ENCODE assay signal across 8 cellular contexts in genomic region chr16:67164599-67165061, GRCh38. TPM values are rescaled to one million over a fixed set of nuclear protein-coding genes. Genes with fewer than 3 reads are reported as not detected.
DNase-seq lines count a peak whose midpoint lies in the region; ATAC-seq and TF ChIP-seq lines count a peak whose summit lies in the region.

TSS of gene HSF4 (plus strand) at chr16:67164745. CDS start at chr16:67164812, 67 bp downstream.

- no peaks in the 10 kb centered on the region for H3K9me3 ChIP-seq in BLaER1
- H3K9me3 ChIP-seq in HUES64 (ENCODE audit: insufficient read depth, low read depth, low read length), result no peaks in the 10 kb centered on the region
- H3K9me3 ChIP-seq in breast epithelium, result no peaks in the 10 kb centered on the region
- no peaks in the 10 kb centered on the region for H3K9me3 ChIP-seq in stomach smooth muscle (ENCODE audit: control insufficient read depth in 2 of 2, low read length in 2 of 2)

- H3K4me3 ChIP-seq in BLaER1, result peak within 1 kb of the TSS; percentile 63
- peak within 1 kb of the TSS; percentile 44; the same call in 1 of the 2 replicates for H3K4me3 ChIP-seq in HUES64 (ENCODE audit: low read length)
- peak within 1 kb of the TSS; percentile 42 to 70 (median 52) for H3K4me3 ChIP-seq in breast epithelium
- H3K4me3 ChIP-seq in stomach smooth muscle (ENCODE audit: low read length in 2 of 2), result peak within 1 kb of the TSS; percentile 34 to 72

- H3K4me1 ChIP-seq in BLaER1, result peaks cover 57% of the 10 kb centered on the region
- no peaks in the 10 kb centered on the region; the same call in 1 of the 2 replicates for H3K4me1 ChIP-seq in HUES64 (ENCODE audit: insufficient read depth, low read length)
- peaks cover 10 to 16% of the 10 kb centered on the region in 2 donors for H3K4me1 ChIP-seq in breast epithelium
- peaks cover 68% of the 10 kb centered on the region for H3K4me1 ChIP-seq in stomach smooth muscle (ENCODE audit: control insufficient read depth, insufficient read depth, low read length)

- H3K27ac ChIP-seq in BLaER1 (no peak within 1 kb of the TSS), HUES64 (ENCODE audit: low read depth, low read length) (no peak within 1 kb of the TSS), breast epithelium (peak within 1 kb of the TSS; percentile 52 to 82), stomach smooth muscle (ENCODE audit: low read length) (peak within 1 kb of the TSS; percentile 82)

- intact Hi-C loops in breast epithelium (cut with DNase I; ENCODE audit: low total_unique reads) (no loop called here), left colon (cut with DNase I, micrococcal nuclease) (no loop called here)

- DNase-seq in breast epithelium (ENCODE audit: low spot score in 2 of 2) (no peak), left colon (peak; percentile 75 to 79)
- no peak for DNase-seq in stimulated activated CD4-positive, alpha-beta T cell treated with anti-CD3 and anti-CD28 coated beads, Interleukin-4, amount 100 ng/mL, for 24 hours

- H3K27me3 ChIP-seq in BLaER1 (peaks cover 81% of the 10 kb centered on the region), HUES64 (ENCODE audit: insufficient read depth, low read length) (peaks cover 100% of the 10 kb centered on the region), breast epithelium (no peaks in the 10 kb centered on the region), stomach smooth muscle (ENCODE audit: control insufficient read depth in 1 of 2, insufficient read depth in 2 of 2, low read length in 2 of 2) (peaks cover 15 to 54% of the 10 kb centered on the region in 2 donors)

- H3K9ac ChIP-seq in BLaER1 (no peak within 1 kb of the TSS), HUES64 (ENCODE audit: low read depth, low read length) (no peak within 1 kb of the TSS), stomach smooth muscle (ENCODE audit: low read length in 2 of 2) (peak within 1 kb of the TSS in 1 of 2 donors; percentile 58)

- TF ChIP-seq POLR2A in breast epithelium (IDR thresholded peaks at IDR 0.05), result no peak

- TF ChIP-seq CTCF in breast epithelium (IDR thresholded peaks at IDR 0.05), result no peak

- 3% methylated on average over 41 of the region's 41 CpGs for WGBS in HUES64

- H3K4me2 ChIP-seq in BLaER1, result peak within 1 kb of the TSS; percentile 81

- peak; percentile 48 for ATAC-seq in left colon
- no peak for ATAC-seq in GM19397 (IDR thresholded peaks at IDR 0.05; ENCODE audit: unreplicated experiment)
- ATAC-seq in activated CD4-positive, CD25-positive, alpha-beta regulatory T cell treated with anti-CD3 and anti-CD28 coated beads, Interleukin-2, amount 50 U/mL, for 24 hours, result no peak

- no peaks in the 10 kb centered on the region for H3K36me3 ChIP-seq in BLaER1
- H3K36me3 ChIP-seq in HUES64 (ENCODE audit: insufficient read depth, low read length), result no peaks in the 10 kb centered on the region
- no peaks in the 10 kb centered on the region for H3K36me3 ChIP-seq in breast epithelium
- peaks cover 0 to 2% of the 10 kb centered on the region in 2 donors for H3K36me3 ChIP-seq in stomach smooth muscle (ENCODE audit: control insufficient read depth in 2 of 2, insufficient read depth in 2 of 2, low read length in 2 of 2)

- H4K20me1 ChIP-seq in BLaER1, result peaks cover 46% of the 10 kb centered on the region

RNA-seq across cellular contexts. Expression of gene HSF4, which starts in this region (rescaled TPM):
- polyA plus RNA-seq in HUES64 (2013, experiment 1 of 2), result 0.30 TPM
- polyA plus RNA-seq in HUES64 (2013, experiment 2 of 2), result not detected
- total RNA-seq in breast epithelium (100 to 1,000 TPM in 1 of 3 donors, 10 to 100 TPM in 2; 46.9 to 113 (median 62.5) TPM), left colon (10 to 100 TPM; 36.5 to 39.2 TPM)

Comparison
In these comparisons a context has a peak if more than half of its experiments do, and no peak if none do; other contexts are left out.
1. H3K27ac ChIP-seq: peak in breast epithelium (2 of 2) and stomach smooth muscle (single experiment); none in BLaER1 (single experiment) and HUES64 (single experiment).
2. DNase-seq: peak in left colon (2 of 2); none in breast epithelium (0 of 2) and stimulated activated CD4-positive, alpha-beta T cell treated with anti-CD3 and anti-CD28 coated beads, Interleukin-4, amount 100 ng/mL, for 24 hours (single experiment).
3. Peak in every context shown above with its lines, with median percentiles within 50 percentile points of each other: H3K4me3 ChIP-seq.